20 cellular contexts compared by ENCODE assay signal in genomic region chr7:8363407-8364015, GRCh38.
"Had no signal": no experiment of that assay in that cellular context is flagged by ENCODE, and none has a peak within 500 bp of the region (broad histone marks: within the 10 kb centered on the region; RNA-seq: fewer than 3 reads in every experiment).

No MANE protein-coding gene starts in this region.

- H3K4me1 ChIP-seq: gastroesophageal sphincter, heart left ventricle, psoas muscle, stomach had no signal

- H3K9me3 ChIP-seq: gastroesophageal sphincter, heart left ventricle, psoas muscle, stomach had no signal

- H3K36me3 ChIP-seq: gastroesophageal sphincter, heart left ventricle, neural progenitor cell, stomach had no signal

- H3K27ac ChIP-seq: gastroesophageal sphincter, heart left ventricle, neural progenitor cell, psoas muscle, skin epidermis, stomach had no signal

- FAIRE-seq: colon, islet of Langerhans had no signal

- H3K4me2 ChIP-seq: neural progenitor cell had no signal

- H3K27me3 ChIP-seq: gastroesophageal sphincter, heart left ventricle, neural progenitor cell, stomach had no signal

- H3K9ac ChIP-seq: neural progenitor cell had no signal

- H3K4me3 ChIP-seq: gastroesophageal sphincter, heart left ventricle, neural progenitor cell, psoas muscle, skin epidermis, stomach had no signal

- H2AFZ ChIP-seq: neural progenitor cell had no signal

- DNase-seq: activated B cell treated with CpG ODN at 0.5 μM for 24 hours; activated CD4-positive, alpha-beta memory T cell treated with anti-CD3 and anti-CD28 coated beads for 36 hours; activated CD4-positive, alpha-beta T cell treated with anti-CD3 and anti-CD28 coated beads for 4 hours; activated T-cell treated with anti-CD3 and anti-CD28 coated beads for 4 hours; caudate nucleus; erythroblast; heart left ventricle; left cardiac atrium; naive thymus-derived CD4-positive, alpha-beta T cell; psoas muscle; right cardiac atrium; stimulated activated CD4-positive, alpha-beta T cell treated with anti-CD3 and anti-CD28 coated beads, Interleukin-15, amount 100 ng/mL, for 24 hours; stimulated activated CD4-positive, alpha-beta T cell treated with anti-CD3 and anti-CD28 coated beads, Interleukin-2, amount 100 ng/mL, for 48 hours; stomach; trophoblast cell had no signal
